In the genomic region with DNA sequence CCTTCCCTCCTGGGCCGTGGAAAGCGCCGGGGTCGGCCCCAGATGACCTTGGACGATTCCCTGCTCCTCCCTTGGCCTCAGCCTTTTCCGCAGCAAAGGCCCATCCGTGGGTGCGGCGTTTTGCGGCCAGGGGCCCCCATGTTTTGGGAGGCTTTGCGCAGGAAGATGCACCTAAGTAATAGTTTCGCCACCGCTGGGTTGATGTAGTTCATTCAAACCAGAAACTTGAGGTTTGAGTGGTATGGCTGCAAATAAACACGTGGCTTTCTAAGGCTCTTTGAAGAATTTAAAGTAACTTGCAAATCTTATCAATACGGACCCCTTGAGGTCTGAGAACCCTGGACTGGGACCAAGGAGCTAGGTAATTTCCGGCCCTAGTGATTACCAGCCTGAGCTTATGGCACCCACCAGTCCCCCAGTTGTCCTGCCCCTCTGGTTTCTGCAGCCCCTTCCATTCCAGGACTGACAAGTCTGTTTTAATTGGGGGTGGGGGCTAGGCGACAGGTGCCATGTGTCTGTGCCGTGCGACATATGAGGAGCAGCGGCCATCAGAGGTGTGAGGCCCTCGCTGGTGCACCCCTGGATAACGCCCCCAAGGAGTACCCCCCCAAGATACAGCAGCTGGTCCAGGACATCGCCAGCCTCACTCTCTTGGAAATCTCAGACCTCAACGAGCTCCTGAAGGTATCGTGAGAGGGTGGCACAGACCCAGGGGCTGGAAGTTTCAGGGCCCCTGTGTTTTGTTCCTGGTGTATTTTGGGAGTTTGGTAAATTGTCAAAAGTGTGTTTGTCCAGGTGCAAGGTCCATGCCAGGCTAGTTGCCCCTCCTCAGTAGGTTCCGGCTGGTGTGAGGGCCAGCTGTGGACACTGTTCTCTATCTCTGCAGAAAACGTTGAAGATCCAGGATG, we compare ENCODE assay signal across 8 cellular contexts. TPM values are rescaled to one million over a fixed set of nuclear protein-coding genes. Genes with fewer than 3 reads are reported as not detected.
DNase-seq lines count a peak whose midpoint lies in the region; ATAC-seq and TF ChIP-seq lines count a peak whose summit lies in the region.

No MANE protein-coding gene starts in this region.

- H3K9me3 ChIP-seq in esophagus (ENCODE audit: control insufficient read depth in 2 of 2, insufficient read depth in 1 of 2, low read depth in 1 of 2, low read length in 1 of 2) = no peaks in the 10 kb centered on the region
- peaks cover 2% of the 10 kb centered on the region for H3K9me3 ChIP-seq in trophoblast cell (ENCODE audit: insufficient read depth, low read depth, low read length)

- DNase-seq in trophoblast cell = no peak
- no peak for DNase-seq in nucleus accumbens (lab: John Stamatoyannopoulos, UW)
- no peak for DNase-seq in NCI-H1105 treated with DMSO at 0.1 percent for 48 hours (lab: John Stamatoyannopoulos, UW)
- no peak for DNase-seq in middle frontal gyrus (ENCODE audit: extremely low spot score, low spot score)

- peak overlapping the region; percentile 20 for H2BK12ac ChIP-seq in trophoblast cell (ENCODE audit: low read length)

- H2BK5ac ChIP-seq in trophoblast cell (ENCODE audit: low read depth, low read length, poor library complexity) = peak overlapping the region; percentile 82

- H3K27ac ChIP-seq in esophagus (ENCODE audit: low read depth in 2 of 2, low read length in 1 of 2) (peak overlapping the region; percentile 74 to 81), trophoblast cell (ENCODE audit: low read depth, low read length) (no peak overlapping the region)

- no peak overlapping the region for H3K23ac ChIP-seq in trophoblast cell (ENCODE audit: low read length)

- H3K4me3 ChIP-seq in esophagus (ENCODE audit: low read depth in 1 of 2, low read length in 2 of 2) = peak overlapping the region; percentile 91 to 94
- H3K4me3 ChIP-seq in trophoblast cell (ENCODE audit: low read depth, low read length) = peak overlapping the region; percentile 99

- H3K79me1 ChIP-seq in trophoblast cell (ENCODE audit: low read length) = peaks cover 12% of the 10 kb centered on the region

- peaks cover 0 to 39% of the 10 kb centered on the region in 2 donors for H3K36me3 ChIP-seq in esophagus (ENCODE audit: control insufficient read depth in 2 of 2, insufficient read depth in 2 of 2, low read length in 1 of 2)
- peaks cover 60 to 65% of the 10 kb centered on the region in 2 experiments for H3K36me3 ChIP-seq in trophoblast cell (ENCODE audit: control insufficient read depth in 1 of 2, insufficient read depth in 2 of 2, low read length in 2 of 2)

- peak overlapping the region; percentile 98 for H3K4ac ChIP-seq in trophoblast cell (ENCODE audit: low read depth, low read length)

- peak overlapping the region; percentile 92 for H4K8ac ChIP-seq in trophoblast cell (ENCODE audit: low read depth, low read length)

- ATAC-seq in GM21515 (IDR thresholded peaks at IDR 0.05; ENCODE audit: unreplicated experiment) (peak; percentile 8), GM19467 (IDR thresholded peaks at IDR 0.05; ENCODE audit: unreplicated experiment) (no peak)

- H4K12ac ChIP-seq in trophoblast cell (ENCODE audit: low read depth, low read length) = peak overlapping the region; percentile 81

- peaks cover 3 to 19% of the 10 kb centered on the region in 2 donors for H3K4me1 ChIP-seq in esophagus (ENCODE audit: control insufficient read depth in 2 of 2, insufficient read depth in 2 of 2, low read length in 1 of 2)
- peaks cover 15 to 16% of the 10 kb centered on the region in 2 experiments for H3K4me1 ChIP-seq in trophoblast cell (ENCODE audit: control insufficient read depth in 1 of 2, insufficient read depth in 2 of 2, low read length in 2 of 2)

- WGBS in esophagus, 2 donors = 28 to 31% methylated on average over 24 to 27 of the region's 27 CpGs
- WGBS in trophoblast cell (ENCODE audit: extremely low coverage, insufficient coverage, insufficient read length) = no CpG with 5 or more reads among the region's 27 CpGs

- H2BK120ac ChIP-seq in trophoblast cell (ENCODE audit: insufficient read depth, low read length, poor library complexity) = peak overlapping the region; percentile 70

- H3K4me2 ChIP-seq in trophoblast cell (ENCODE audit: low read length) = peak overlapping the region; percentile 97

- peaks cover 18% of the 10 kb centered on the region for H3K79me2 ChIP-seq in trophoblast cell (ENCODE audit: control insufficient read depth, insufficient read depth, low read length, poor library complexity)

- peak overlapping the region; percentile 98 for H3K9ac ChIP-seq in trophoblast cell (ENCODE audit: low read length)

- H3K27me3 ChIP-seq in esophagus (ENCODE audit: control insufficient read depth in 1 of 2, insufficient read depth in 2 of 2, low read length in 2 of 2) = no peaks in the 10 kb centered on the region
- no peaks in the 10 kb centered on the region for H3K27me3 ChIP-seq in trophoblast cell (ENCODE audit: insufficient read depth, low read length)

- peak overlapping the region; percentile 80 for H3K18ac ChIP-seq in trophoblast cell (ENCODE audit: low read length)

- peak overlapping the region; percentile 90 for H2AK5ac ChIP-seq in trophoblast cell (ENCODE audit: low read length)

- H3K14ac ChIP-seq in trophoblast cell (ENCODE audit: low read length) = peak overlapping the region; percentile 90

- peak overlapping the region; percentile 86 for H2AFZ ChIP-seq in trophoblast cell (ENCODE audit: insufficient read depth, low read length, poor library complexity)

- peak overlapping the region; percentile 95 for H4K91ac ChIP-seq in trophoblast cell (ENCODE audit: low read depth, low read length)

TF ChIP-seq in PFSK-1, 5 proteins besides CTCF, POLR2A, EP300 and RAD21:
- TF ChIP-seq, protein P1, sequence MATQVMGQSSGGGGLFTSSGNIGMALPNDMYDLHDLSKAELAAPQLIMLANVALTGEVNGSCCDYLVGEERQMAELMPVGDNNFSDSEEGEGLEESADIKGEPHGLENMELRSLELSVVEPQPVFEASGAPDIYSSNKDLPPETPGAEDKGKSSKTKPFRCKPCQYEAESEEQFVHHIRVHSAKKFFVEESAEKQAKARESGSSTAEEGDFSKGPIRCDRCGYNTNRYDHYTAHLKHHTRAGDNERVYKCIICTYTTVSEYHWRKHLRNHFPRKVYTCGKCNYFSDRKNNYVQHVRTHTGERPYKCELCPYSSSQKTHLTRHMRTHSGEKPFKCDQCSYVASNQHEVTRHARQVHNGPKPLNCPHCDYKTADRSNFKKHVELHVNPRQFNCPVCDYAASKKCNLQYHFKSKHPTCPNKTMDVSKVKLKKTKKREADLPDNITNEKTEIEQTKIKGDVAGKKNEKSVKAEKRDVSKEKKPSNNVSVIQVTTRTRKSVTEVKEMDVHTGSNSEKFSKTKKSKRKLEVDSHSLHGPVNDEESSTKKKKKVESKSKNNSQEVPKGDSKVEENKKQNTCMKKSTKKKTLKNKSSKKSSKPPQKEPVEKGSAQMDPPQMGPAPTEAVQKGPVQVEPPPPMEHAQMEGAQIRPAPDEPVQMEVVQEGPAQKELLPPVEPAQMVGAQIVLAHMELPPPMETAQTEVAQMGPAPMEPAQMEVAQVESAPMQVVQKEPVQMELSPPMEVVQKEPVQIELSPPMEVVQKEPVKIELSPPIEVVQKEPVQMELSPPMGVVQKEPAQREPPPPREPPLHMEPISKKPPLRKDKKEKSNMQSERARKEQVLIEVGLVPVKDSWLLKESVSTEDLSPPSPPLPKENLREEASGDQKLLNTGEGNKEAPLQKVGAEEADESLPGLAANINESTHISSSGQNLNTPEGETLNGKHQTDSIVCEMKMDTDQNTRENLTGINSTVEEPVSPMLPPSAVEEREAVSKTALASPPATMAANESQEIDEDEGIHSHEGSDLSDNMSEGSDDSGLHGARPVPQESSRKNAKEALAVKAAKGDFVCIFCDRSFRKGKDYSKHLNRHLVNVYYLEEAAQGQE (IDR thresholded peaks at IDR 0.05; ENCODE audit: insufficient read depth in 1 of 2, low read depth in 2 of 2, low read length in 2 of 2) = no peak
- TF ChIP-seq POLR2AphosphoS5 (IDR thresholded peaks at IDR 0.05; ENCODE audit: low read depth, low read length) (0 out of 2 replicates have a peak, but pooled peaks have one; percentile 26), TAF1 (IDR thresholded peaks at IDR 0.05; ENCODE audit: borderline replicate concordance, insufficient read depth, low read length) (no peak)

RNA-seq across cellular contexts. Expression of a gene that starts 0.8 kb away (rescaled TPM):
- polyA plus RNA-seq in PFSK-1 (2012; ENCODE audit: insufficient read length, low read depth) = 439 TPM
- polyA plus RNA-seq in esophagus = 100 to 1,000 TPM; 136 to 173 TPM
- polyA plus RNA-seq in trophoblast cell (2013) = 59.9 and 63.0 TPM in 2 replicates

RNA-seq across cellular contexts. Expression of a gene that starts 8.1 kb away (rescaled TPM):
- 71.9 TPM for polyA plus RNA-seq in PFSK-1 (2012; ENCODE audit: insufficient read length, low read depth)
- polyA plus RNA-seq in esophagus = 10 to 100 TPM; 40.5 to 42.4 TPM
- polyA plus RNA-seq in trophoblast cell (2013) = 10.3 and 11.3 TPM in 2 replicates

RNA-seq across cellular contexts. Expression of a gene that starts 20.2 kb away (rescaled TPM):
- polyA plus RNA-seq in PFSK-1 (2012; ENCODE audit: insufficient read length, low read depth) = 410 TPM
- polyA plus RNA-seq in esophagus = 100 to 1,000 TPM in 1 of 2 donors, 10 to 100 TPM in 1; 83.6 to 131 TPM
- 57.4 and 59.9 TPM in 2 replicates for polyA plus RNA-seq in trophoblast cell (2013)

RNA-seq across cellular contexts. Expression of a gene that starts 20.4 kb away (rescaled TPM):
- 52.5 TPM for polyA plus RNA-seq in PFSK-1 (2012; ENCODE audit: insufficient read length, low read depth)
- polyA plus RNA-seq in esophagus = 10 to 100 TPM; 36.2 to 53.9 TPM
- polyA plus RNA-seq in trophoblast cell (2013) = 34.8 and 35.3 TPM in 2 replicates

RNA-seq across cellular contexts. Expression of a gene that starts 37.5 kb away (rescaled TPM):
- polyA plus RNA-seq in PFSK-1 (2012; ENCODE audit: insufficient read length, low read depth) = 99.0 TPM
- polyA plus RNA-seq in esophagus = 10 to 100 TPM; 22.2 to 33.0 TPM
- polyA plus RNA-seq in trophoblast cell (2013) = 23.6 and 24.3 TPM in 2 replicates
